8 cellular contexts compared by ENCODE assay signal in genomic region chr20:17859616-17860232, GRCh38.
A peak's percentile ranks its signal among the peaks of the same experiment; 100 is the strongest.
DNase-seq lines count a peak whose midpoint lies in the region; ATAC-seq and TF ChIP-seq lines count a peak whose summit lies in the region.

No MANE protein-coding gene starts in this region.

- H3K27me3 Mint-ChIP-seq in T-helper 17 cell: peaks cover 32% of the 10 kb centered on the region
- H3K27me3 Mint-ChIP-seq in nephron progenitor cell (ENCODE audit: low read depth, poor library complexity): peaks cover 9% of the 10 kb centered on the region

- H3K4me3 Mint-ChIP-seq in T-helper 17 cell: peak overlapping the region; percentile 66
- no peak overlapping the region for H3K4me3 Mint-ChIP-seq in nephron progenitor cell

- H3K27ac ChIP-seq in right lobe of liver: peak overlapping the region; percentile 45 to 80 (median 76)

- intact Hi-C loops in right lobe of liver (cut with DNase I): loop anchor here in 1 of 2 donors (10.0 kb wide), 1 partner anchor 175 kb away; the partner anchor contains the start of gene RRBP1

- H3K4me1 ChIP-seq in right lobe of liver: peaks cover 0 to 52% (median 18%) of the 10 kb centered on the region in 4 donors

- peak overlapping the region; percentile 47 for H3K27ac Mint-ChIP-seq in T-helper 17 cell
- no peak overlapping the region for H3K27ac Mint-ChIP-seq in nephron progenitor cell

- peak in 3 of 4 donors; percentile 7 to 43 (median 27) for TF ChIP-seq CTCF in right lobe of liver (IDR thresholded peaks at IDR 0.05)
- no peak for TF ChIP-seq CTCF in nephron progenitor cell (IDR thresholded peaks at IDR 0.05)

- peak overlapping the region; percentile 10 to 38 (median 32) for H3K4me3 ChIP-seq in right lobe of liver

- peaks cover 4% of the 10 kb centered on the region for H3K9me3 Mint-ChIP-seq in nephron progenitor cell

- no peak for TF ChIP-seq POLR2A in right lobe of liver (IDR thresholded peaks at IDR 0.05)

- H3K4me1 Mint-ChIP-seq in T-helper 17 cell (peaks cover 32% of the 10 kb centered on the region), nephron progenitor cell (peaks cover 20% of the 10 kb centered on the region)

- H3K9me3 ChIP-seq in T-helper 17 cell (ENCODE audit: control insufficient read depth, low read length, poor library complexity, severe bottlenecking) (no peaks in the 10 kb centered on the region), right lobe of liver (no peaks in the 10 kb centered on the region)

- no peaks in the 10 kb centered on the region for H3K27me3 ChIP-seq in right lobe of liver

- WGBS in right lobe of liver (ENCODE audit: insufficient coverage, low coverage, low lambda C conversion rate, missing lambda C conversion rate): 18% methylated on average over 13 of the region's 22 CpGs

- peak; percentile 28 for DNase-seq in DMS53 treated with DMSO at 0.1 percent for 48 hours (lab: John Stamatoyannopoulos, UW; ENCODE audit: unreplicated experiment)
- DNase-seq in T-helper 17 cell: no peak
- DNase-seq in right lobe of liver: peak; percentile 59 to 82 (median 81)
- no peak for DNase-seq in NCI-H82 treated with DMSO at 0.1 percent for 48 hours (lab: John Stamatoyannopoulos, UW; ENCODE audit: unreplicated experiment)
- no peak for DNase-seq in nephron progenitor cell
- DNase-seq in OCI-M1 (lab: John Stamatoyannopoulos, UW): no peak
- DNase-seq in HuH-7.5 (ENCODE audit: low spot score): no peak

- peaks cover 5% of the 10 kb centered on the region for H3K36me3 Mint-ChIP-seq in T-helper 17 cell (ENCODE audit: low read depth)
- no peaks in the 10 kb centered on the region for H3K36me3 Mint-ChIP-seq in nephron progenitor cell (ENCODE audit: low read depth)

- no peaks in the 10 kb centered on the region for H3K36me3 ChIP-seq in right lobe of liver

- ATAC-seq in GM21381 (IDR thresholded peaks at IDR 0.05; ENCODE audit: unreplicated experiment) (peak; percentile 24), T-helper 17 cell (peak; percentile 64), right lobe of liver (peak; percentile 67 to 77 (median 74))

Comparison
In these comparisons a context has a peak if more than half of its experiments do, and no peak if none do; other contexts are left out.
1. DNase-seq: peak in DMS53 treated with DMSO at 0.1 percent for 48 hours (single experiment) and right lobe of liver (3 of 3); none in T-helper 17 cell (0 of 3), NCI-H82 treated with DMSO at 0.1 percent for 48 hours (single experiment), nephron progenitor cell (single experiment), OCI-M1 (single experiment) and HuH-7.5 (single experiment).
2. ATAC-seq: peak in every context shown above with its lines; median percentile 74 in right lobe of liver; 64 in T-helper 17 cell; 24 in GM21381.